ENCODE assay signal across 2 cellular contexts in the genomic region with DNA sequence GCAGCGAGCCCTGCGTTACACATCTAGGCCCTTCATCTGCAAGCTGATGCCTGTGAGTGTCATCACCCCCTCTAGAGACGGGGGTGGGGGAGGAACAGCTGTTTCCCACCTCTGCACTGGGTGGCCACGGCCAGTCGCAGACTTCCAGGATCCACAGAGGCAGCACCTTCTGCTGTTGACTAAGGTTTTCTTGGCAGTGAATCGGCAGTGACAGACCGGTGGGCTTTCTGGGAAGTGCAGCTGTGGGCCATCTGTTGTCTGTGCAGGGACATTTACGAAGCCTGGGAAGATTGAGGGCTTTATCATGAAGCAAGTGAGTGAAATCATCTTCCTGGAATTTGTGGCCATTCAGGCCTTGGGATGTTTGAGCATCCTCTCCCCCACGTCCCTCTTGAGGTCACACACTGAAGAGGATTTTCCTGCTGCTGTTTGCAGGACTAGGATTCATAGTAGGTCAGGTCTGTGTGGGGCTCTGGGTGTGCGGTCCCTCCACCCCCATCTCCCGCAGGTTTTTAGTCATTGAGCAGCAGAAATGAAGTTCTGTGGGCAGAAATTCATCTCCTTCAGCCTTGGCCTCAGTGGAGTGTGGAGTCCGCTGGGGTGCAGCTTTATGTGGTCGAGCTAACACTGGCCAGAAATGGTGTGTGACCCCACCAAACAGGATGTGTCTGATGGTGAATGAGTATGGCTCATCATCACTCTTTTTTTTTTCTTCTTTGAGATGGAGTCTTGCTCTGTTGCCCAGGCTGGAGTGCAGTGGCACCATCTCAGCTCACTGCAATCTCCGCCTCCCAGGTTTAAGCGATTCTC.
TF ChIP-seq lines count a peak whose summit lies in the region.

No MANE protein-coding gene starts in this region.

TF ChIP-seq in IMR-90, 13 proteins besides CTCF, POLR2A, EP300 and RAD21:
- peak; percentile 42; the same call in 1 of the 2 replicates for TF ChIP-seq NFE2L2 (IDR thresholded peaks at IDR 0.05; ENCODE audit: low read depth, low read length)
- TF ChIP-seq, protein P1, sequence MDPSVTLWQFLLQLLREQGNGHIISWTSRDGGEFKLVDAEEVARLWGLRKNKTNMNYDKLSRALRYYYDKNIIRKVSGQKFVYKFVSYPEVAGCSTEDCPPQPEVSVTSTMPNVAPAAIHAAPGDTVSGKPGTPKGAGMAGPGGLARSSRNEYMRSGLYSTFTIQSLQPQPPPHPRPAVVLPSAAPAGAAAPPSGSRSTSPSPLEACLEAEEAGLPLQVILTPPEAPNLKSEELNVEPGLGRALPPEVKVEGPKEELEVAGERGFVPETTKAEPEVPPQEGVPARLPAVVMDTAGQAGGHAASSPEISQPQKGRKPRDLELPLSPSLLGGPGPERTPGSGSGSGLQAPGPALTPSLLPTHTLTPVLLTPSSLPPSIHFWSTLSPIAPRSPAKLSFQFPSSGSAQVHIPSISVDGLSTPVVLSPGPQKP (IDR thresholded peaks at IDR 0.05; ENCODE audit: borderline replicate concordance, low read depth, low read length): no peak
- no peak for TF ChIP-seq RFX5 (IDR thresholded peaks at IDR 0.05; ENCODE audit: low read depth, low read length)
- peak; percentile 78 for TF ChIP-seq FOS (IDR thresholded peaks at IDR 0.05; ENCODE audit: low read depth, low read length)
- peak; percentile 94 for TF ChIP-seq RCOR1 (IDR thresholded peaks at IDR 0.05; ENCODE audit: insufficient replicate concordance, low read length)
- TF ChIP-seq MAZ (IDR thresholded peaks at IDR 0.05; ENCODE audit: borderline replicate concordance, low read depth, low read length): peak; percentile 47; the same call in 1 of the 2 replicates
- peak; percentile 33; the same call in 1 of the 2 replicates for TF ChIP-seq BHLHE40 (IDR thresholded peaks at IDR 0.05; ENCODE audit: low read depth, low read length)
- peak; percentile 89 for TF ChIP-seq CEBPB (IDR thresholded peaks at IDR 0.05; ENCODE audit: low read depth, low read length)
- TF ChIP-seq, protein P2, sequence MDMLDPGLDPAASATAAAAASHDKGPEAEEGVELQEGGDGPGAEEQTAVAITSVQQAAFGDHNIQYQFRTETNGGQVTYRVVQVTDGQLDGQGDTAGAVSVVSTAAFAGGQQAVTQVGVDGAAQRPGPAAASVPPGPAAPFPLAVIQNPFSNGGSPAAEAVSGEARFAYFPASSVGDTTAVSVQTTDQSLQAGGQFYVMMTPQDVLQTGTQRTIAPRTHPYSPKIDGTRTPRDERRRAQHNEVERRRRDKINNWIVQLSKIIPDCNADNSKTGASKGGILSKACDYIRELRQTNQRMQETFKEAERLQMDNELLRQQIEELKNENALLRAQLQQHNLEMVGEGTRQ (IDR thresholded peaks at IDR 0.05; ENCODE audit: low read depth, low read length): no peak
- 0 out of 2 replicates have a peak, but pooled peaks have one; percentile 41 for TF ChIP-seq MXI1 (IDR thresholded peaks at IDR 0.05; ENCODE audit: borderline replicate concordance, low read depth, low read length)
- peak; percentile 1; the same call in 1 of the 2 replicates for TF ChIP-seq MAFK (IDR thresholded peaks at IDR 0.05; ENCODE audit: low read depth, low read length)
- no peak for TF ChIP-seq CHD1 (IDR thresholded peaks at IDR 0.05; ENCODE audit: low read depth, low read length)
- no peak for TF ChIP-seq SMC3 (IDR thresholded peaks at IDR 0.05; ENCODE audit: low read depth, low read length)

TF ChIP-seq in K562, 482 proteins besides CTCF, POLR2A, EP300 and RAD21:
- TF ChIP-seq RCOR1 (IDR thresholded peaks at IDR 0.05; ENCODE audit: borderline replicate concordance in 1 of 2, low read depth in 2 of 2, low read length in 2 of 2) (0 out of 4 replicates have a peak, but pooled peaks of 1 of the 2 experiments have one; percentile 3), CBFA2T3 (IDR thresholded peaks at IDR 0.05) (peak; percentile 25; the same call in 1 of the 2 replicates), CTBP1 (IDR thresholded peaks at IDR 0.05; ENCODE audit: borderline replicate concordance) (peak; percentile 71), ZNF3 (CRISPR knock-in tag; IDR thresholded peaks at IDR 0.05) (peak; percentile 57; the same call in 1 of the 2 replicates), CEBPG (CRISPR knock-in tag; IDR thresholded peaks at IDR 0.05) (no peak), CEBPG (tag; conservative IDR thresholded peaks at IDR 0.05 in 1 of 2, IDR thresholded peaks at IDR 0.05 in 1 of 2) (peak in 1 of 2 experiments; percentile 48; a peak in 1 of 4 replicates), MEIS2 (IDR thresholded peaks at IDR 0.05; ENCODE audit: partially characterized antibody) (peak; percentile 9), ZNF586 (CRISPR knock-in tag; conservative IDR thresholded peaks at IDR 0.05) (no peak)
- TF ChIP-seq, protein P3, sequence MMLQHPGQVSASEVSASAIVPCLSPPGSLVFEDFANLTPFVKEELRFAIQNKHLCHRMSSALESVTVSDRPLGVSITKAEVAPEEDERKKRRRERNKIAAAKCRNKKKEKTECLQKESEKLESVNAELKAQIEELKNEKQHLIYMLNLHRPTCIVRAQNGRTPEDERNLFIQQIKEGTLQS (IDR thresholded peaks at IDR 0.05): peak; percentile 39; the same call in 1 of the 2 replicates
- TF ChIP-seq, protein P3 (CRISPR knock-in tag; conservative IDR thresholded peaks at IDR 0.05): no peak
- TF ChIP-seq, protein P4, sequence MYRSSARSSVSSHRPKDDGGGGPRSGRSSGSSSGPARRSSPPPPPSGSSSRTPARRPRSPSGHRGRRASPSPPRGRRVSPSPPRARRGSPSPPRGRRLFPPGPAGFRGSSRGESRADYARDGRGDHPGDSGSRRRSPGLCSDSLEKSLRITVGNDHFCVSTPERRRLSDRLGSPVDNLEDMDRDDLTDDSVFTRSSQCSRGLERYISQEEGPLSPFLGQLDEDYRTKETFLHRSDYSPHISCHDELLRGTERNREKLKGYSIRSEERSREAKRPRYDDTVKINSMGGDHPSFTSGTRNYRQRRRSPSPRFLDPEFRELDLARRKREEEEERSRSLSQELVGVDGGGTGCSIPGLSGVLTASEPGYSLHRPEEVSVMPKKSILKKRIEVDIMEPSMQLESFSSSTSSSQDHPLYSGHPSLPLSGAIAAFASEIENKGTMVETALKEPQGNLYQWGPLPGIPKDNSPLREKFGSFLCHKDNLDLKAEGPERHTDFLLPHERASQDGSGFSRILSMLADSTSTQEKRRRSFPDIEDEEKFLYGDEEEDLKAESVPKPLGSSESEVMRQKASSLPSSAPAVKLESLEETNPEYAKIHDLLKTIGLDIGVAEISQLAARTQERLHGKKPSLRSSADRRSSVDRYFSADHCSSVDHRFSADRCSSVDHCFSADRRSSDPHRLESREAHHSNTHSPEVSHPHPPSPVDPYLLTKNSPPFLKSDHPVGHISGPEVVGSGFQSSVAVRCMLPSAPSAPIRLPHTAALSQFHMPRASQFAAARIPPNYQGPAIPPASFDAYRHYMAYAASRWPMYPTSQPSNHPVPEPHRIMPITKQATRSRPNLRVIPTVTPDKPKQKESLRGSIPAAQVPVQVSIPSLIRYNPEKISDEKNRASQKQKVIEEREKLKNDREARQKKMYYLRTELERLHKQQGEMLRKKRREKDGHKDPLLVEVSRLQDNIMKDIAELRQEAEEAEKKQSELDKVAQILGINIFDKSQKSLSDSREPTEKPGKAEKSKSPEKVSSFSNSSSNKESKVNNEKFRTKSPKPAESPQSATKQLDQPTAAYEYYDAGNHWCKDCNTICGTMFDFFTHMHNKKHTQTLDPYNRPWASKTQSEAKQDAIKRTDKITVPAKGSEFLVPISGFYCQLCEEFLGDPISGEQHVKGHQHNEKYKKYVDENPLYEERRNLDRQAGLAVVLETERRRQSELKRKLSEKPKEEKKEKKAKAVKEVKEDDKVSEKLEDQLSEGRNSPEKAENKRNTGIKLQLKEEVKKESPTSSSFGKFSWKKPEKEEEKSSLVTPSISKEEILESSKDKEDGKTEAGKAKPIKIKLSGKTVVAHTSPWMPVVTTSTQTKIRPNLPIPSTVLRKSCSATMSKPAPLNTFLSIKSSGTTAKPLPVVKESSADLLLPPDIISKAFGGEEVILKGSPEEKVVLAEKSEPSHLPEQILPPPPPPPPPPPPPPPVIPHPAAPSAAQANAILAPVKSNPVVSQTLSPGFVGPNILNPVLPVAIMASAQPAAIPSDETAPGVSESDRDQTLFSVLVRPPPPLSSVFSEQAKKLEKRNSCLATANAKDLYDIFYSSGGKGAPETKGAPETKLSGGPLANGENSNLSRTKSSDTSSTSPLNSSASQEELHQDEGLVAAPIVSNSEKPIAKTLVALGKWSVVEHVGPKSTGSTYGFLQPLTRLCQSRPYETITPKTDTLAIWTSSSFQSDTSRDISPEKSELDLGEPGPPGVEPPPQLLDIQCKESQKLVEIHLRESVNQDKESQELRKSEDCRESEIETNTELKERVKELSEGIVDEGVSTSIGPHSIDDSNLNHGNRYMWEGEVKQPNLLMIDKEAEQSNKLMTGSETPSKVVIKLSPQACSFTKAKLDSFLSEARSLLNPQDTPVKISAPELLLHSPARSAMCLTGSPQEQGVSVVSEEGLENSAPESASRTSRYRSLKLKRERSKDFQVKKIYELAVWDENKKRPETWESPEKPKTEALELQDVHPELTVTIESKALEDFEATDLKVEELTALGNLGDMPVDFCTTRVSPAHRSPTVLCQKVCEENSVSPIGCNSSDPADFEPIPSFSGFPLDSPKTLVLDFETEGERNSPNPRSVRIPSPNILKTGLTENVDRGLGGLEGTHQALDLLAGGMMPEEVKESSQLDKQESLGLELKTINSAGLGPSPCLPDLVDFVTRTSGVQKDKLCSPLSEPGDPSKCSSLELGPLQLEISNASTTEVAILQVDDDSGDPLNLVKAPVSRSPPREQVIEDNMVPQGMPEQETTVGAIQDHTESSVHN (IDR thresholded peaks at IDR 0.05; ENCODE audit: borderline replicate concordance in 1 of 2, low read depth in 1 of 2): no peak
- TF ChIP-seq, protein P5, sequence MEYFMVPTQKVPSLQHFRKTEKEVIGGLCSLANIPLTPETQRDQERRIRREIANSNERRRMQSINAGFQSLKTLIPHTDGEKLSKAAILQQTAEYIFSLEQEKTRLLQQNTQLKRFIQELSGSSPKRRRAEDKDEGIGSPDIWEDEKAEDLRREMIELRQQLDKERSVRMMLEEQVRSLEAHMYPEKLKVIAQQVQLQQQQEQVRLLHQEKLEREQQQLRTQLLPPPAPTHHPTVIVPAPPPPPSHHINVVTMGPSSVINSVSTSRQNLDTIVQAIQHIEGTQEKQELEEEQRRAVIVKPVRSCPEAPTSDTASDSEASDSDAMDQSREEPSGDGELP (CRISPR knock-in tag; IDR thresholded peaks at IDR 0.05; ENCODE audit: borderline replicate concordance): peak; percentile 46; the same call in 1 of the 2 replicates
